36 cellular contexts compared by ENCODE assay signal in the genomic region with DNA sequence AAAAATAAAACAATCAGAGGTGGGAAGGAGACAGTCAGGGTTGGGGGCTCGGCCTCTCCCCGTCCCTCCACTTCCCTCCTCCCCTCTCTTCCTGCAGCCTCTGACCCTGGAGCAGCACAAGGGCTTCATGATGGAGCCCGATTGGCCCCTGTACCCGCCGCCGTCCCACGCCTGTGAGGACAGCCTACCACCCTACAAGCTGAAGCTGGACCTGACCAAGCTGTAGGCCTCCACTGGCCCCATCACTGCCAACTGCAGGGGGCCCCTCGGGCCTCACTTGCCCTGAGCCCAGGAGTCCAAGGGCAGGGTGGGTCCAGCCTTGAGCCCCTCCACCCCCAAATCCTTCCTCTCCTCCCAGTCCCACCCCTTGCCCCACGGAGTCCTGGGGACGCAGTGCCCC. TPM values are rescaled to one million over a fixed set of nuclear protein-coding genes. Genes with fewer than 3 reads are reported as not detected.
"Had no signal": no experiment of that assay in that cellular context is flagged by ENCODE, and none has a peak within 500 bp of the region (broad histone marks: within the 10 kb centered on the region; RNA-seq: fewer than 3 reads in every experiment).

No MANE protein-coding gene starts in this region.

- H3K27ac Mint-ChIP-seq: activated B cell treated with CpG ODN at 0.5 μM for 24 hours; activated CD4-positive, alpha-beta T cell treated with anti-CD3 and anti-CD28 coated beads, Interleukin-2, amount 10 ng/mL, durations not matched to agents 24 days and 14 days; activated CD8-positive, alpha-beta T cell treated with anti-CD3 and anti-CD28 coated beads for 36 hours; activated naive CD4-positive, alpha-beta T cell treated with anti-CD3 and anti-CD28 coated beads for 36 hours; activated naive CD4-positive, alpha-beta T cell treated with anti-CD3 and anti-CD28 coated beads, Interleukin-2, amount 50 U/mL, for 72 hours; activated naive CD8-positive, alpha-beta T cell treated with anti-CD3 and anti-CD28 coated beads for 36 hours; activated T-cell treated with anti-CD3 and anti-CD28 coated beads, Interleukin-2, amount 50 U/mL, for 72 hours; activated T-helper 1 cell treated with anti-CD3 and anti-CD28 coated beads, Interleukin-12 subunit alpha, Interleukin-12 subunit beta, Interleukin-2, Interleukin-4 antibody, amounts not matched to agents 30 ng/mL and 10 ng/mL and 1 ng/mL, durations not matched to agents 14 hours and 24 hours and 36 hours; activated T-helper 17 cell treated with anti-CD3 and anti-CD28 coated beads, Interleukin-2, amount 50 U/mL, for 72 hours; T-helper 1 cell treated with Interleukin-12 subunit alpha and Interleukin-12 subunit beta and Interleukin-4 antibody, amounts not matched to agents 30 μg/mL and 1 μg/mL, for 36 hours; T-helper 2 cell treated with Interferon-gamma antibody and Interleukin-4, amounts not matched to agents 5 μg/mL and 100 μg/mL, for 36 hours had no signal

- H3K9me3 ChIP-seq: adrenal gland, body of pancreas, breast epithelium had no signal

- DNase-seq: activated B cell treated with CpG ODN at 0.5 μM for 24 hours; activated CD4-positive, alpha-beta T cell treated with anti-CD3 and anti-CD28 coated beads for 4 hours; activated CD4-positive, alpha-beta T cell treated with anti-CD3 and anti-CD28 coated beads, Interleukin-2, amount 10 ng/mL, durations not matched to agents 24 days and 14 days; activated CD4-positive, alpha-beta T cell treated with anti-CD3 and anti-CD28 coated beads, Interleukin-2, amount 50 U/mL, for 48 hours; activated CD4-positive, CD25-positive, alpha-beta regulatory T cell treated with anti-CD3 and anti-CD28 coated beads, Interleukin-2, amount 50 U/mL, for 72 hours; activated CD8-positive, alpha-beta memory T cell treated with anti-CD3 and anti-CD28 coated beads, Interleukin-2, amount 50 U/mL, for 4 hours; activated CD8-positive, alpha-beta T cell treated with anti-CD3 and anti-CD28 coated beads for 36 hours; activated effector memory CD4-positive, alpha-beta T cell treated with anti-CD3 and anti-CD28 coated beads, Interleukin-2, amount 50 U/mL, for 16 hours; activated gamma-delta T cell treated with Interleukin-2 at 50 U/mL for 16 hours; activated naive CD4-positive, alpha-beta T cell; activated naive CD4-positive, alpha-beta T cell treated with anti-CD3 and anti-CD28 coated beads for 36 hours; activated naive CD4-positive, alpha-beta T cell treated with anti-CD3 and anti-CD28 coated beads, Interleukin-2, amount 50 U/mL, for 16 hours; activated naive CD8-positive, alpha-beta T cell treated with anti-CD3 and anti-CD28 coated beads for 36 hours; activated T-cell treated with anti-CD3 and anti-CD28 coated beads for 4 hours; activated T-cell treated with anti-CD3 and anti-CD28 coated beads, Interleukin-2, amount 50 U/mL, for 1 hour; activated T-cell treated with anti-CD3 and anti-CD28 coated beads, Interleukin-2, amount 50 U/mL, for 4 hours; activated T-cell treated with anti-CD3 and anti-CD28 coated beads, Interleukin-2, amount 50 U/mL, for 72 hours; adrenal gland; amniotic stem cell; aorta; body of pancreas; brain microvascular endothelial cell; central memory CD4-positive, alpha-beta T cell; T-helper 1 cell; T-helper 2 cell; T-helper 9 cell had no signal

- H3K27me3 ChIP-seq: body of pancreas, breast epithelium had no signal

- H3K4me3 ChIP-seq: adrenal gland, body of pancreas, breast epithelium had no signal

- H3K4me1 ChIP-seq: adrenal gland, body of pancreas, breast epithelium had no signal

- H3K36me3 Mint-ChIP-seq: activated naive CD4-positive, alpha-beta T cell treated with anti-CD3 and anti-CD28 coated beads, Interleukin-2, amount 50 U/mL, for 72 hours; activated naive CD8-positive, alpha-beta T cell treated with anti-CD3 and anti-CD28 coated beads for 36 hours had no signal

- ATAC-seq: activated CD8-positive, alpha-beta T cell treated with anti-CD3 and anti-CD28 coated beads for 36 hours; activated naive CD4-positive, alpha-beta T cell treated with anti-CD3 and anti-CD28 coated beads, Interleukin-2, amount 50 U/mL, for 72 hours; activated T-cell treated with anti-CD3 and anti-CD28 coated beads, Interleukin-2, amount 50 U/mL, for 4 hours; activated T-cell treated with anti-CD3 and anti-CD28 coated beads, Interleukin-2, amount 50 U/mL, for 72 hours; activated T-helper 17 cell treated with anti-CD3 and anti-CD28 coated beads, Interleukin-2, amount 50 U/mL, for 72 hours; body of pancreas had no signal

- H3K4me3 Mint-ChIP-seq: activated B cell treated with CpG ODN at 0.5 μM for 24 hours; activated CD4-positive, alpha-beta T cell treated with anti-CD3 and anti-CD28 coated beads, Interleukin-2, amount 10 ng/mL, durations not matched to agents 24 days and 14 days; activated CD8-positive, alpha-beta T cell treated with anti-CD3 and anti-CD28 coated beads for 36 hours; activated naive CD4-positive, alpha-beta T cell treated with anti-CD3 and anti-CD28 coated beads for 36 hours; activated naive CD8-positive, alpha-beta T cell treated with anti-CD3 and anti-CD28 coated beads for 36 hours; activated T-cell treated with anti-CD3 and anti-CD28 coated beads, Interleukin-2, amount 50 U/mL, for 4 hours; activated T-cell treated with anti-CD3 and anti-CD28 coated beads, Interleukin-2, amount 50 U/mL, for 72 hours; activated T-helper 1 cell treated with anti-CD3 and anti-CD28 coated beads, Interleukin-12 subunit alpha, Interleukin-12 subunit beta, Interleukin-2, Interleukin-4 antibody, amounts not matched to agents 30 ng/mL and 10 ng/mL and 1 ng/mL, durations not matched to agents 14 hours and 24 hours and 36 hours; activated T-helper 17 cell treated with anti-CD3 and anti-CD28 coated beads, Interleukin-2, amount 50 U/mL, for 72 hours; T-helper 1 cell treated with Interleukin-12 subunit alpha and Interleukin-12 subunit beta and Interleukin-4 antibody, amounts not matched to agents 30 μg/mL and 1 μg/mL, for 36 hours; T-helper 2 cell treated with Interferon-gamma antibody and Interleukin-4, amounts not matched to agents 5 μg/mL and 100 μg/mL, for 36 hours had no signal

- FAIRE-seq: astrocyte, TTC549 had no signal

- H3K4me1 Mint-ChIP-seq: activated B cell treated with CpG ODN at 0.5 μM for 24 hours; activated naive CD8-positive, alpha-beta T cell treated with anti-CD3 and anti-CD28 coated beads for 36 hours; activated T-helper 17 cell treated with anti-CD3 and anti-CD28 coated beads, Interleukin-2, amount 50 U/mL, for 72 hours had no signal

- H3K27ac ChIP-seq: adrenal gland, body of pancreas, brain microvascular endothelial cell, breast epithelium, VCaP had no signal

- H3K36me3 ChIP-seq: adrenal gland, brain microvascular endothelial cell, breast epithelium had no signal

- H3K9me3 Mint-ChIP-seq: activated B cell treated with CpG ODN at 0.5 μM for 24 hours; activated CD4-positive, alpha-beta T cell treated with anti-CD3 and anti-CD28 coated beads, Interleukin-2, amount 10 ng/mL, durations not matched to agents 24 days and 14 days; activated CD8-positive, alpha-beta T cell treated with anti-CD3 and anti-CD28 coated beads for 36 hours; activated naive CD4-positive, alpha-beta T cell treated with anti-CD3 and anti-CD28 coated beads for 36 hours; activated naive CD4-positive, alpha-beta T cell treated with anti-CD3 and anti-CD28 coated beads, Interleukin-2, amount 50 U/mL, for 72 hours; activated naive CD8-positive, alpha-beta T cell treated with anti-CD3 and anti-CD28 coated beads for 36 hours; activated T-cell treated with anti-CD3 and anti-CD28 coated beads, Interleukin-2, amount 50 U/mL, for 4 hours; activated T-cell treated with anti-CD3 and anti-CD28 coated beads, Interleukin-2, amount 50 U/mL, for 72 hours; activated T-helper 1 cell treated with anti-CD3 and anti-CD28 coated beads, Interleukin-12 subunit alpha, Interleukin-12 subunit beta, Interleukin-2, Interleukin-4 antibody, amounts not matched to agents 30 ng/mL and 10 ng/mL and 1 ng/mL, durations not matched to agents 14 hours and 24 hours and 36 hours; activated T-helper 17 cell treated with anti-CD3 and anti-CD28 coated beads, Interleukin-2, amount 50 U/mL, for 72 hours; T-helper 1 cell treated with Interleukin-12 subunit alpha and Interleukin-12 subunit beta and Interleukin-4 antibody, amounts not matched to agents 30 μg/mL and 1 μg/mL, for 36 hours; T-helper 2 cell treated with Interferon-gamma antibody and Interleukin-4, amounts not matched to agents 5 μg/mL and 100 μg/mL, for 36 hours had no signal

RNA-seq across cellular contexts. Expression of a gene that starts 7.6 kb away (rescaled TPM):
- total RNA-seq: activated B cell treated with CpG ODN at 0.5 μM for 24 hours; activated CD4-positive, alpha-beta T cell treated with anti-CD3 and anti-CD28 coated beads, Interleukin-2, amount 10 ng/mL, durations not matched to agents 24 days and 14 days; activated CD8-positive, alpha-beta memory T cell treated with anti-CD3 and anti-CD28 coated beads for 36 hours; activated CD8-positive, alpha-beta T cell treated with anti-CD3 and anti-CD28 coated beads for 36 hours; activated naive CD8-positive, alpha-beta T cell treated with anti-CD3 and anti-CD28 coated beads for 36 hours; activated T-cell treated with anti-CD3 and anti-CD28 coated beads, Interleukin-2, amount 50 U/mL, for 4 hours had no signal

RNA-seq across cellular contexts. Expression of a gene that starts 13.7 kb away (rescaled TPM):
- total RNA-seq: activated B cell treated with CpG ODN at 0.5 μM for 24 hours; activated CD4-positive, alpha-beta T cell treated with anti-CD3 and anti-CD28 coated beads, Interleukin-2, amount 10 ng/mL, durations not matched to agents 24 days and 14 days; activated CD8-positive, alpha-beta T cell treated with anti-CD3 and anti-CD28 coated beads for 36 hours; activated naive CD4-positive, alpha-beta T cell treated with anti-CD3 and anti-CD28 coated beads for 36 hours; activated naive CD4-positive, alpha-beta T cell treated with anti-CD3 and anti-CD28 coated beads, Interleukin-2, amount 50 U/mL, for 72 hours; activated naive CD8-positive, alpha-beta T cell treated with anti-CD3 and anti-CD28 coated beads for 36 hours; activated T-cell treated with anti-CD3 and anti-CD28 coated beads, Interleukin-2, amount 50 U/mL, for 72 hours; activated T-helper 1 cell treated with anti-CD3 and anti-CD28 coated beads, Interleukin-12 subunit alpha, Interleukin-12 subunit beta, Interleukin-2, Interleukin-4 antibody, amounts not matched to agents 30 ng/mL and 10 ng/mL and 1 ng/mL, durations not matched to agents 14 hours and 24 hours and 36 hours; activated T-helper 17 cell treated with anti-CD3 and anti-CD28 coated beads, Interleukin-2, amount 50 U/mL, for 72 hours had no signal
